24 cellular contexts compared by ENCODE assay signal in the genomic region with DNA sequence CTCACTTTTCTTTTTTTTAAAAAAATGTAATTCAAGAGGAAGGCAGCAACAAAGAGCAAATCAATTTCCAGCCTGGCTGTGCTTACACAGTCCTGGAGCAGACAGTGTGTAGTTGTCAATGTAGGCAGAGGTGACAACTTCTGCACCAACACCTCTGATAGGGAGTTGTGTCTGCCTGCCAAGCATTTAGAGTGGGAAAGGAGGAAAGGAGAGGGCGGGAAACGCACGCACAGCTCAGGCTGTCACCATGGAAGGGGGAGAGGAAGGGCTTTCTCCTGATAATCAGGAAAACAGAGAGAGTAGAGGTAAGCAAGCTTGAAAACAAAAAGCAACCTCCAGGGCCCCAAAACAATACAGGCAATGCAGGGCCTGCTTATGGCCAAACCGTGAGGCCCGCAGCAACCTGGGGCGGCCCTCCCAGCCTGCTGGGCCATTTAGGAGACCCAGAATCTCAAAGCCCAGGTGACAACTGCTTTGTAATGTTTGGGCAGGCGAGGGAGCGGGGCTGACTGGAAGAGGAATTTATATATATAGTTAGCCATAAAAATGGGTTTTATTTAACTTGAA. TPM values are rescaled to one million over a fixed set of nuclear protein-coding genes. Genes with fewer than 3 reads are reported as not detected.
DNase-seq lines count a peak whose midpoint lies in the region; TF ChIP-seq lines count a peak whose summit lies in the region.
"Had no signal": no experiment of that assay in that cellular context is flagged by ENCODE, and none has a peak within 500 bp of the region (broad histone marks: within the 10 kb centered on the region; RNA-seq: fewer than 3 reads in every experiment).

No MANE protein-coding gene starts in this region.

- H3K23ac ChIP-seq in mesendoderm (ENCODE audit: low read length), result no peak overlapping the region

- DNase-seq in NCI-H2227 (lab: John Stamatoyannopoulos, UW; ENCODE audit: unreplicated experiment) (peak; percentile 18), NCI-H2227 treated with DMSO at 0.1 percent for 48 hours (lab: John Stamatoyannopoulos, UW) (no peak), endothelial cell (ENCODE audit: low spot score) (peak; percentile 14), mesendoderm (peak; percentile 46), superior temporal gyrus (ENCODE audit: extremely low spot score) (peak; percentile 32), NAMALWA (ENCODE audit: low spot score) (no peak), foreskin melanocyte (no peak)
- no peak for DNase-seq in activated naive CD8-positive, alpha-beta T cell treated with anti-CD3 and anti-CD28 coated beads for 36 hours
- DNase-seq: activated CD4-positive, alpha-beta T cell treated with anti-CD3 and anti-CD28 coated beads for 48 hours; activated gamma-delta T cell; GF-D8; head of caudate nucleus; immature natural killer cell; IMR-90; mammary epithelial cell; MG63; NCI-H146; NCI-H446; RPMI8226; SW 1271; uterus had no signal

- H3K27ac ChIP-seq in mesendoderm (ENCODE audit: low read depth, low read length), result no peak overlapping the region
- H3K27ac ChIP-seq: C4-2B, uterus had no signal

- WGBS in mesendoderm (ENCODE audit: extremely low coverage, insufficient coverage, low lambda C conversion rate), result no CpG with 5 or more reads among the region's 8 CpGs

- no peak overlapping the region for H2BK5ac ChIP-seq in mesendoderm (ENCODE audit: low read length)

- H3K9me3 Mint-ChIP-seq in endothelial cell (ENCODE audit: unreplicated experiment), result no peaks in the 10 kb centered on the region
- H3K9me3 Mint-ChIP-seq in activated naive CD8-positive, alpha-beta T cell treated with anti-CD3 and anti-CD28 coated beads for 36 hours, result no peaks in the 10 kb centered on the region
- H3K9me3 Mint-ChIP-seq: central memory CD8-positive, alpha-beta T cell; immature natural killer cell; neural crest cell had no signal

- H2BK15ac ChIP-seq in mesendoderm (replicated peaks; ENCODE audit: low read depth), result no peak overlapping the region

- no peaks in the 10 kb centered on the region for H3K36me3 Mint-ChIP-seq in endothelial cell (ENCODE audit: low read depth, unreplicated experiment)
- H3K36me3 Mint-ChIP-seq in activated naive CD8-positive, alpha-beta T cell treated with anti-CD3 and anti-CD28 coated beads for 36 hours, result no peaks in the 10 kb centered on the region
- H3K36me3 Mint-ChIP-seq: immature natural killer cell had no signal

- no peaks in the 10 kb centered on the region for H3K27me3 ChIP-seq in mesendoderm (ENCODE audit: insufficient read depth, low read length, poor library complexity)
- H3K27me3 ChIP-seq: MG63, uterus had no signal

- H3K4me2 ChIP-seq in mesendoderm (ENCODE audit: low read length), result no peak overlapping the region

- no peaks in the 10 kb centered on the region for H3K36me3 ChIP-seq in mesendoderm (ENCODE audit: control insufficient read depth, insufficient read depth, low read length)
- H3K36me3 ChIP-seq: MG63, uterus had no signal

- no peak overlapping the region for H4K5ac ChIP-seq in mesendoderm (ENCODE audit: low read length)

- no peak overlapping the region for H3K4ac ChIP-seq in mesendoderm (ENCODE audit: low read depth, low read length)

- peak overlapping the region; percentile 43 for H3K4me3 Mint-ChIP-seq in endothelial cell (ENCODE audit: unreplicated experiment)
- no peak overlapping the region for H3K4me3 Mint-ChIP-seq in activated naive CD8-positive, alpha-beta T cell treated with anti-CD3 and anti-CD28 coated beads for 36 hours
- H3K4me3 Mint-ChIP-seq: central memory CD8-positive, alpha-beta T cell; immature natural killer cell; neural crest cell had no signal

- no peaks in the 10 kb centered on the region for H3K79me2 ChIP-seq in mesendoderm (ENCODE audit: control insufficient read depth, insufficient read depth, low read length)

- no peak for TF ChIP-seq CTCF in endothelial cell (IDR thresholded peaks at IDR 0.05; ENCODE audit: unreplicated experiment)

- H3K4me3 ChIP-seq in mesendoderm (ENCODE audit: low read length), result no peak overlapping the region
- H3K4me3 ChIP-seq: MG63, uterus had no signal

- peaks cover 9% of the 10 kb centered on the region for H3K4me1 ChIP-seq in mesendoderm (ENCODE audit: control insufficient read depth, low read depth, low read length)
- H3K4me1 ChIP-seq: uterus had no signal

- peaks cover 55% of the 10 kb centered on the region for H3K4me1 Mint-ChIP-seq in endothelial cell (ENCODE audit: unreplicated experiment)
- H3K4me1 Mint-ChIP-seq in activated naive CD8-positive, alpha-beta T cell treated with anti-CD3 and anti-CD28 coated beads for 36 hours, result peaks cover 19% of the 10 kb centered on the region
- H3K4me1 Mint-ChIP-seq: central memory CD8-positive, alpha-beta T cell had no signal

- no peaks in the 10 kb centered on the region for H3K79me1 ChIP-seq in mesendoderm (ENCODE audit: low read length)

- H3K27me3 Mint-ChIP-seq in endothelial cell (ENCODE audit: unreplicated experiment), result peaks cover 3% of the 10 kb centered on the region
- no peaks in the 10 kb centered on the region for H3K27me3 Mint-ChIP-seq in activated naive CD8-positive, alpha-beta T cell treated with anti-CD3 and anti-CD28 coated beads for 36 hours
- H3K27me3 Mint-ChIP-seq: central memory CD8-positive, alpha-beta T cell had no signal

- H3K27ac Mint-ChIP-seq in endothelial cell (ENCODE audit: unreplicated experiment), result peak overlapping the region; percentile 85
- H3K27ac Mint-ChIP-seq in activated naive CD8-positive, alpha-beta T cell treated with anti-CD3 and anti-CD28 coated beads for 36 hours, result no peak overlapping the region

- H3K56ac ChIP-seq in mesendoderm (ENCODE audit: low read length), result no peak overlapping the region

- H3K18ac ChIP-seq in mesendoderm (ENCODE audit: low read length), result no peak overlapping the region

- no peak overlapping the region for H3K9ac ChIP-seq in mesendoderm (ENCODE audit: low read length)

- H4K8ac ChIP-seq in mesendoderm (ENCODE audit: low read depth, low read length), result no peak overlapping the region

- H2AK5ac ChIP-seq in mesendoderm (ENCODE audit: low read length), result no peak overlapping the region

- no peak overlapping the region for H2BK120ac ChIP-seq in mesendoderm (ENCODE audit: low read depth, low read length)

RNA-seq across cellular contexts. Expression of gene GFOD1, which starts 41.5 kb away (rescaled TPM):
- 47.6 TPM for total RNA-seq in endothelial cell (ENCODE audit: unreplicated experiment)
- 3.1 TPM for polyA plus RNA-seq in mesendoderm (2013, experiment 1 of 2)
- polyA plus RNA-seq in mesendoderm (2013, experiment 2 of 2), result 3.1 TPM
- 10 to 100 TPM; 12.8 to 13.0 TPM for total RNA-seq in activated naive CD8-positive, alpha-beta T cell treated with anti-CD3 and anti-CD28 coated beads for 36 hours

RNA-seq across cellular contexts. Expression of gene SIRT5, which starts 45.5 kb away (rescaled TPM):
- 16.0 TPM for total RNA-seq in endothelial cell (ENCODE audit: unreplicated experiment)
- 8.1 TPM for polyA plus RNA-seq in mesendoderm (2013, experiment 1 of 2)
- 8.2 TPM for polyA plus RNA-seq in mesendoderm (2013, experiment 2 of 2)
- 1 to 10 TPM; 8.9 to 9.9 TPM for total RNA-seq in activated naive CD8-positive, alpha-beta T cell treated with anti-CD3 and anti-CD28 coated beads for 36 hours

Comparison
In these comparisons a context has a peak if more than half of its experiments do, and no peak if none do; other contexts are left out.
1. DNase-seq: peak in NCI-H2227 (single experiment), endothelial cell (single experiment), mesendoderm (single experiment) and superior temporal gyrus (single experiment); none in NCI-H2227 treated with DMSO at 0.1 percent for 48 hours (single experiment), NAMALWA (single experiment), activated naive CD8-positive, alpha-beta T cell treated with anti-CD3 and anti-CD28 coated beads for 36 hours (single experiment) and foreskin melanocyte (single experiment).